Comparison of ENCODE assay signal across 1 cellular context in the genomic region with DNA sequence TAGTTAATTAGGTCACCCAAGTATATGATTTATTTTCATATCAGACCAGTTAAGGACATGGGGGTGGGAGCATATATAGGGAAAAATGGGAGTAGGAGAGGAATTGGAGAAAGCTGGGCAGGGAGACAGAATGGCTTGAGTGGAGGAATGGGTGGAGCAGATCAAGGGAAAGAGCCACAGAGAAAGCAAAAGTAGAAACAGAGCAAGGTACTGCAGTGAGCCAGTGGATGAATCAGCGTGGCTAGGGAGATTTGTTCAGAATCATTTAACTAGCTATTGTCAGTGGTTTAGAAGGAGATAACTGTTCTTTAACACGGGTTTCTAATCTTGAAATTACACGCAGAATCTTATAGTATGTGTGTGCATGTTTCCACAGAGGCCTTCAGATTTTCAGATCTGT.
TF ChIP-seq lines count a peak whose summit lies in the region.

No MANE protein-coding gene starts in this region.

TF ChIP-seq in IMR-90, 13 proteins besides CTCF, POLR2A, EP300 and RAD21 (continued from another document):
- TF ChIP-seq, protein P1, sequence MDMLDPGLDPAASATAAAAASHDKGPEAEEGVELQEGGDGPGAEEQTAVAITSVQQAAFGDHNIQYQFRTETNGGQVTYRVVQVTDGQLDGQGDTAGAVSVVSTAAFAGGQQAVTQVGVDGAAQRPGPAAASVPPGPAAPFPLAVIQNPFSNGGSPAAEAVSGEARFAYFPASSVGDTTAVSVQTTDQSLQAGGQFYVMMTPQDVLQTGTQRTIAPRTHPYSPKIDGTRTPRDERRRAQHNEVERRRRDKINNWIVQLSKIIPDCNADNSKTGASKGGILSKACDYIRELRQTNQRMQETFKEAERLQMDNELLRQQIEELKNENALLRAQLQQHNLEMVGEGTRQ (IDR thresholded peaks at IDR 0.05; ENCODE audit: low read depth, low read length): no peak
- TF ChIP-seq BHLHE40 (IDR thresholded peaks at IDR 0.05; ENCODE audit: low read depth, low read length) (no peak), RFX5 (IDR thresholded peaks at IDR 0.05; ENCODE audit: low read depth, low read length) (no peak)
TF ChIP-seq in IMR-90: peak in this region for 0.
